Comparison of ENCODE assay signal across 26 cellular contexts in the genomic region with DNA sequence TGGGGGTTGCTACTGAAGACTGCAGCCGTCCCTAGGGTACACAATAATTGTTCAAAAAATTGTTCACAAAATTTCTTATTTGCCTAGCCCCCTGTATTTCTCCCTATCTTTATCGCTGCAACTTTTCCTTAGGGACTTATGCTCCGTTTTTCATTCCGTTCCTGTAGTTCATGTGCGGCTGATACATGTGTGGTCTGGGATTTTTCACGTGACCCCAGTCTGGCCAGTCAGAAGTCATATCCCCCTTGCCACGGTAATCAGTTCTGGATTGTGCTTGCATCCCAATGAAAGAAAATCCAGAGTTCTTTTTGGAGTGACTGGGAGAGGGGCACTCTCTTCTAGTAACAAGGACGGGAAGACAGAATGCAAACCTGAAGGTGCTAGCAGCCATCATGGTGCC.
"Had no signal": no experiment of that assay in that cellular context is flagged by ENCODE, and none has a peak within 500 bp of the region (broad histone marks: within the 10 kb centered on the region; RNA-seq: fewer than 3 reads in every experiment).

No MANE protein-coding gene starts in this region.

- H2AFZ ChIP-seq: hepatocyte had no signal

- H3K4me3 ChIP-seq: colonic mucosa, esophagus squamous epithelium, gastrocnemius medialis, hepatocyte, lower lobe of right lung had no signal

- DNase-seq: colonic mucosa; cortex of kidney; effector CD8-positive, alpha-beta T cell; effector memory CD8-positive, alpha-beta T cell; endodermal cell; erythroblast; esophagus squamous epithelium; foreskin fibroblast; foreskin melanocyte; gastrocnemius medialis; glutamatergic neuron; head of caudate nucleus; hypothalamus; immature natural killer cell; islet precursor cell; kidney; kidney glomerular epithelial cell; left colon; left ventricle myocardium superior; lower lobe of right lung; mesenchymal stem cell; midbrain had no signal

- H3K79me2 ChIP-seq: hepatocyte had no signal

- H3K27me3 ChIP-seq: colonic mucosa, esophagus squamous epithelium, gastrocnemius medialis, hepatocyte had no signal

- H3K9me3 ChIP-seq: colonic mucosa, gastrocnemius medialis, lower lobe of right lung had no signal

- H3K36me3 ChIP-seq: colonic mucosa, esophagus squamous epithelium, gastrocnemius medialis, lower lobe of right lung had no signal

- H3K4me1 ChIP-seq: colonic mucosa, esophagus squamous epithelium, gastrocnemius medialis, lower lobe of right lung had no signal

- H3K27ac ChIP-seq: colonic mucosa, epithelial cell of prostate, esophagus squamous epithelium, gastrocnemius medialis, hepatocyte, lower lobe of right lung had no signal

- ATAC-seq: effector memory CD8-positive, alpha-beta T cell; esophagus mucosa; gastrocnemius medialis; left colon; left lobe of liver; left ventricle myocardium superior; lower lobe of right lung had no signal

- H3K4me2 ChIP-seq: hepatocyte had no signal
